ENCODE assay signal across 8 cellular contexts in genomic region chr6:152863618-152864326, GRCh38.
DNase-seq lines count a peak whose midpoint lies in the region; ATAC-seq, FAIRE-seq and TF ChIP-seq lines count a peak whose summit lies in the region.
"Had no signal": no experiment of that assay in that cellular context is flagged by ENCODE, and none has a peak within 500 bp of the region (broad histone marks: within the 10 kb centered on the region; RNA-seq: fewer than 3 reads in every experiment).

No MANE protein-coding gene starts in this region.

- peak; percentile 85 for FAIRE-seq in GM12891 (lab: Jason Lieb, UNC)

- no peaks in the 10 kb centered on the region for H3K9me2 ChIP-seq in hepatocyte (replicated peaks; ENCODE audit: insufficient read depth)

- H3K9ac ChIP-seq in smooth muscle cell (ENCODE audit: low read depth), result no peak overlapping the region

- ATAC-seq in HG02610 (IDR thresholded peaks at IDR 0.05; ENCODE audit: unreplicated experiment) (peak; percentile 95), T-helper 17 cell (peak; percentile 77)

- no peak overlapping the region for H3K27ac Mint-ChIP-seq in T-helper 17 cell
- H3K27ac Mint-ChIP-seq: stimulated activated naive CD8-positive, alpha-beta T cell treated with anti-CD3 and anti-CD28 coated beads, Interleukin-15, Interleukin-2, amounts not matched to agents 100 ng/mL and 50 ng/mL, for 24 hours had no signal

- no peak overlapping the region for H3K4me3 ChIP-seq in NB4 (ENCODE audit: low read depth, low read length)
- no peak overlapping the region for H3K4me3 ChIP-seq in ascending aorta
- H3K4me3 ChIP-seq in hepatocyte, result no peak overlapping the region
- H3K4me3 ChIP-seq in smooth muscle cell, result no peak overlapping the region

- no peak overlapping the region for H2AFZ ChIP-seq in hepatocyte
- H2AFZ ChIP-seq in smooth muscle cell (ENCODE audit: low read depth), result no peak overlapping the region

- H3K36me3 ChIP-seq in ascending aorta (no peaks in the 10 kb centered on the region), hepatocyte (replicated peaks; ENCODE audit: insufficient read depth, low read depth) (no peaks in the 10 kb centered on the region), smooth muscle cell (ENCODE audit: low read depth) (no peaks in the 10 kb centered on the region)

- peaks cover 40% of the 10 kb centered on the region for H3K27me3 Mint-ChIP-seq in T-helper 17 cell

- TF ChIP-seq POLR2A in GM12891 (IDR thresholded peaks at IDR 0.05; ENCODE audit: low read depth, low read length) (no peak), NB4 (IDR thresholded peaks at IDR 0.05; ENCODE audit: extremely low read depth, insufficient read length) (no peak)

- DNase-seq in GM12891 (ENCODE audit: insufficient read length, low spot score), result no peak
- DNase-seq in NB4 (ENCODE audit: low read depth), result peak; percentile 75
- peak; percentile 16 to 45 (median 32) for DNase-seq in T-helper 17 cell
- DNase-seq in ascending aorta (ENCODE audit: low spot score in 2 of 2), result peak in 1 of 2 donors; percentile 74
- peak; percentile 83 for DNase-seq in hepatocyte (ENCODE audit: low spot score)
- no peak for DNase-seq in smooth muscle cell (lab: John Stamatoyannopoulos, UW; ENCODE audit: unreplicated experiment)

- H3F3A ChIP-seq in smooth muscle cell (ENCODE audit: low read depth), result no peaks in the 10 kb centered on the region

- WGBS in hepatocyte (ENCODE audit: low lambda C conversion rate, missing lambda C conversion rate), result 63% methylated on average over 10 of the region's 10 CpGs
- 62% methylated on average over 10 of the region's 10 CpGs for WGBS in smooth muscle cell (ENCODE audit: low lambda C conversion rate)

- intact Hi-C loops in ascending aorta (cut with DNase I), result loop anchor here (1.0 to 5.0 kb wide), 2 partner anchors 84 to 161 kb away; no protein-coding TSS in a partner anchor

- no peaks in the 10 kb centered on the region for H3K9me3 ChIP-seq in T-helper 17 cell (ENCODE audit: control insufficient read depth, low read length, poor library complexity, severe bottlenecking)
- no peaks in the 10 kb centered on the region for H3K9me3 ChIP-seq in ascending aorta
- no peaks in the 10 kb centered on the region for H3K9me3 ChIP-seq in hepatocyte (ENCODE audit: low read depth)
- H3K9me3 ChIP-seq in smooth muscle cell (replicated peaks; ENCODE audit: low read depth), result no peaks in the 10 kb centered on the region

- H4K20me1 ChIP-seq in hepatocyte (ENCODE audit: insufficient read depth, poor library complexity, severe bottlenecking) (no peaks in the 10 kb centered on the region), smooth muscle cell (ENCODE audit: low read depth) (no peaks in the 10 kb centered on the region)

- H3K4me2 ChIP-seq in hepatocyte (no peak overlapping the region), smooth muscle cell (no peak overlapping the region)

- H3K79me2 ChIP-seq in hepatocyte (no peaks in the 10 kb centered on the region), smooth muscle cell (ENCODE audit: low read depth) (no peaks in the 10 kb centered on the region)

- H3K27ac ChIP-seq in ascending aorta, result no peak overlapping the region
- H3K27ac ChIP-seq in hepatocyte, result no peak overlapping the region
- H3K27ac ChIP-seq in smooth muscle cell (ENCODE audit: low read depth), result no peak overlapping the region

- H3K4me1 Mint-ChIP-seq in T-helper 17 cell, result peaks cover 6% of the 10 kb centered on the region

- H3K4me1 ChIP-seq in ascending aorta (no peaks in the 10 kb centered on the region), hepatocyte (ENCODE audit: insufficient read depth) (no peaks in the 10 kb centered on the region), smooth muscle cell (ENCODE audit: low read depth) (no peaks in the 10 kb centered on the region)

- H3K36me3 Mint-ChIP-seq in T-helper 17 cell (ENCODE audit: low read depth), result peaks cover 2% of the 10 kb centered on the region

- no peaks in the 10 kb centered on the region for H3K27me3 ChIP-seq in ascending aorta
- H3K27me3 ChIP-seq in hepatocyte, result no peaks in the 10 kb centered on the region
- peaks cover 4% of the 10 kb centered on the region for H3K27me3 ChIP-seq in smooth muscle cell (ENCODE audit: low read depth)

- TF ChIP-seq CTCF in NB4 (IDR thresholded peaks at IDR 0.05; ENCODE audit: low read depth, low read length), result peak; percentile 38
- peak; percentile 41 to 71 (median 57) for TF ChIP-seq CTCF in ascending aorta (IDR thresholded peaks at IDR 0.05)
- peak; percentile 83 for TF ChIP-seq CTCF in hepatocyte (IDR thresholded peaks at IDR 0.05; ENCODE audit: poor library complexity)
- peak; percentile 73 for TF ChIP-seq CTCF in smooth muscle cell (IDR thresholded peaks at IDR 0.05; ENCODE audit: borderline replicate concordance, insufficient read depth, poor library complexity, severe bottlenecking)

- no peak overlapping the region for H3K4me3 Mint-ChIP-seq in T-helper 17 cell
- H3K4me3 Mint-ChIP-seq: stimulated activated naive CD8-positive, alpha-beta T cell treated with anti-CD3 and anti-CD28 coated beads, Interleukin-15, Interleukin-2, amounts not matched to agents 100 ng/mL and 50 ng/mL, for 24 hours had no signal

TF ChIP-seq in GM12891, 5 proteins besides CTCF, POLR2A, EP300 and RAD21:
- TF ChIP-seq TAF1 (IDR thresholded peaks at IDR 0.05; ENCODE audit: low read depth, low read length) (no peak), PAX5 (IDR thresholded peaks at IDR 0.05; ENCODE audit: insufficient read depth, low read length, severe bottlenecking) (no peak), POU2F2 (IDR thresholded peaks at IDR 0.05; ENCODE audit: low read depth, low read length) (no peak), SPI1 (IDR thresholded peaks at IDR 0.05; ENCODE audit: low read depth, low read length) (no peak), POLR2AphosphoS5 (IDR thresholded peaks at IDR 0.05; ENCODE audit: low read depth, low read length) (no peak)

Comparison
In these comparisons a context has a peak if more than half of its experiments do, and no peak if none do; other contexts are left out.
1. DNase-seq: peak in NB4 (single experiment), T-helper 17 cell (3 of 3) and hepatocyte (single experiment); none in GM12891 (single experiment) and smooth muscle cell (single experiment).
2. Peak in every context shown above with its lines, with median percentiles within 50 percentile points of each other: CTCF ChIP-seq.